In genomic region chr1:160206421-160207117, GRCh38 we compare ENCODE assay signal across 8 cellular contexts. TPM values are rescaled to one million over a fixed set of nuclear protein-coding genes. Genes with fewer than 3 reads are reported as not detected.
DNase-seq lines count a peak whose midpoint lies in the region; ATAC-seq and TF ChIP-seq lines count a peak whose summit lies in the region.

No MANE protein-coding gene starts in this region.

- peaks cover 62% of the 10 kb centered on the region for H3K36me3 ChIP-seq in DOHH2 (ENCODE audit: control insufficient read depth, low read length)
- no peaks in the 10 kb centered on the region for H3K36me3 ChIP-seq in iPS DF 6.9 (ENCODE audit: control insufficient read depth, insufficient read depth, low read length)

- POLR2A ChIA-PET in GM10248 (lab: Yijun Ruan, JAX) = no interaction called here

- peak overlapping the region; percentile 87 for H3K4me3 Mint-ChIP-seq in activated naive CD8-positive, alpha-beta T cell treated with anti-CD3 and anti-CD28 coated beads for 36 hours
- peak overlapping the region; percentile 88 to 90 for H3K4me3 Mint-ChIP-seq in stimulated activated naive B cell treated with anti-CD40 and anti-IgM and Interleukin-4, amounts not matched to agents 10 μg/mL and 1 μg/mL and 100 μg/mL, for 72 hours

- H3K27ac ChIP-seq in DOHH2 (ENCODE audit: low read depth, low read length) = peak overlapping the region; percentile 100
- no peak overlapping the region for H3K27ac ChIP-seq in iPS DF 6.9 (ENCODE audit: low read length)

- peaks cover 20% of the 10 kb centered on the region for H3K36me3 Mint-ChIP-seq in activated naive CD8-positive, alpha-beta T cell treated with anti-CD3 and anti-CD28 coated beads for 36 hours
- H3K36me3 Mint-ChIP-seq in stimulated activated naive B cell treated with anti-CD40 and anti-IgM and Interleukin-4, amounts not matched to agents 10 μg/mL and 1 μg/mL and 100 μg/mL, for 72 hours = peaks cover 32 to 44% of the 10 kb centered on the region in 2 donors

- peak overlapping the region; percentile 97 for H3K4me3 ChIP-seq in DOHH2 (ENCODE audit: low read length)
- peak overlapping the region; percentile 92 for H3K4me3 ChIP-seq in LNCaP clone FGC (ENCODE audit: low read depth, low read length)
- no peak overlapping the region for H3K4me3 ChIP-seq in iPS DF 6.9 (ENCODE audit: low read length)

- H4K20me1 ChIP-seq in DOHH2 (ENCODE audit: control insufficient read depth, insufficient read depth, low read depth, low read length) = no peaks in the 10 kb centered on the region; the same call in 1 of the 2 replicates

- no peak for TF ChIP-seq CTCF in DOHH2 (IDR thresholded peaks at IDR 0.05; ENCODE audit: low read depth, low read length, poor library complexity, severe bottlenecking)
- no peak for TF ChIP-seq CTCF in LNCaP clone FGC (IDR thresholded peaks at IDR 0.05; ENCODE audit: control insufficient read depth, extremely low read depth, insufficient read depth)
- TF ChIP-seq CTCF in GM10248 (IDR thresholded peaks at IDR 0.05; ENCODE audit: control extremely low read depth, extremely low read depth, low read depth, missing control alignments) = no peak

- H3K9me3 Mint-ChIP-seq in activated naive CD8-positive, alpha-beta T cell treated with anti-CD3 and anti-CD28 coated beads for 36 hours = no peaks in the 10 kb centered on the region
- H3K9me3 Mint-ChIP-seq in stimulated activated naive B cell treated with anti-CD40 and anti-IgM and Interleukin-4, amounts not matched to agents 10 μg/mL and 1 μg/mL and 100 μg/mL, for 72 hours = no peaks in the 10 kb centered on the region

- peaks cover 10% of the 10 kb centered on the region for H3F3A ChIP-seq in DOHH2 (ENCODE audit: control insufficient read depth, insufficient read depth)

- H3K27me3 ChIP-seq in DOHH2 (ENCODE audit: control insufficient read depth, low read length) (no peaks in the 10 kb centered on the region), iPS DF 6.9 (ENCODE audit: control insufficient read depth, insufficient read depth, low read length) (no peaks in the 10 kb centered on the region)

- H3K4me1 Mint-ChIP-seq in activated naive CD8-positive, alpha-beta T cell treated with anti-CD3 and anti-CD28 coated beads for 36 hours = peaks cover 46% of the 10 kb centered on the region
- H3K4me1 Mint-ChIP-seq in stimulated activated naive B cell treated with anti-CD40 and anti-IgM and Interleukin-4, amounts not matched to agents 10 μg/mL and 1 μg/mL and 100 μg/mL, for 72 hours = peaks cover 56 to 62% of the 10 kb centered on the region in 2 donors

- no peak for DNase-seq in LNCaP clone FGC (ENCODE audit: low read depth)
- DNase-seq in activated naive CD8-positive, alpha-beta T cell treated with anti-CD3 and anti-CD28 coated beads for 36 hours = no peak
- DNase-seq in iPS DF 6.9 (ENCODE audit: low read depth, low spot score) = peak; percentile 22
- DNase-seq in stimulated activated naive B cell treated with anti-CD40 and anti-IgM and Interleukin-4, amounts not matched to agents 10 μg/mL and 1 μg/mL and 100 μg/mL, for 72 hours = no peak
- no peak for DNase-seq in GM10248 (ENCODE audit: extremely low spot score)
- no peak for DNase-seq in HuH-7.5 (ENCODE audit: low spot score)

- CTCF ChIA-PET in GM10248 (lab: Yijun Ruan, JAX) = interaction anchor here (1.0 to 12.2 kb wide), 5 partner anchors 13 to 105 kb away, joined by 3 to 134 read pairs (median 10); partner anchors contain the start of gene CASQ1

- no CpG with 5 or more reads among the region's 9 CpGs for WGBS in iPS DF 6.9 (ENCODE audit: insufficient coverage, insufficient read length)

- H3K9me3 ChIP-seq in DOHH2 (ENCODE audit: control insufficient read depth, insufficient read depth, low read length) = no peaks in the 10 kb centered on the region
- no peaks in the 10 kb centered on the region for H3K9me3 ChIP-seq in iPS DF 6.9 (ENCODE audit: control insufficient read depth, insufficient read depth, low read length)

- no peaks in the 10 kb centered on the region for H3K27me3 Mint-ChIP-seq in activated naive CD8-positive, alpha-beta T cell treated with anti-CD3 and anti-CD28 coated beads for 36 hours
- H3K27me3 Mint-ChIP-seq in stimulated activated naive B cell treated with anti-CD40 and anti-IgM and Interleukin-4, amounts not matched to agents 10 μg/mL and 1 μg/mL and 100 μg/mL, for 72 hours = no peaks in the 10 kb centered on the region

- peak; percentile 22 to 31 for ATAC-seq in stimulated activated naive B cell treated with anti-CD40 and anti-IgM and Interleukin-4, amounts not matched to agents 10 μg/mL and 1 μg/mL and 100 μg/mL, for 72 hours (replicated peaks)
- ATAC-seq in GM21360 (IDR thresholded peaks at IDR 0.05; ENCODE audit: unreplicated experiment) = no peak

- peaks cover 60% of the 10 kb centered on the region for H3K79me2 ChIP-seq in DOHH2 (ENCODE audit: control insufficient read depth, low read length)

- H3K4me2 ChIP-seq in DOHH2 (ENCODE audit: low read length) = peak overlapping the region; percentile 93

- H3K4me1 ChIP-seq in DOHH2 (ENCODE audit: control insufficient read depth, low read length) (peaks cover 42% of the 10 kb centered on the region), iPS DF 6.9 (ENCODE audit: control insufficient read depth, insufficient read depth, low read length) (peaks cover 10% of the 10 kb centered on the region)

- H3K9me2 ChIP-seq in DOHH2 (replicated peaks; ENCODE audit: control insufficient read depth, low read length) = no peaks in the 10 kb centered on the region

- H3K27ac Mint-ChIP-seq in activated naive CD8-positive, alpha-beta T cell treated with anti-CD3 and anti-CD28 coated beads for 36 hours = peak overlapping the region; percentile 78
- peak overlapping the region; percentile 70 for H3K27ac Mint-ChIP-seq in stimulated activated naive B cell treated with anti-CD40 and anti-IgM and Interleukin-4, amounts not matched to agents 10 μg/mL and 1 μg/mL and 100 μg/mL, for 72 hours

RNA-seq across cellular contexts. Expression of gene PEA15, which starts 1.4 kb away (rescaled TPM):
- total RNA-seq in activated naive CD8-positive, alpha-beta T cell treated with anti-CD3 and anti-CD28 coated beads for 36 hours = 10 to 100 TPM; 51.7 to 57.4 TPM

RNA-seq across cellular contexts. Expression of gene CASQ1, which starts 16.2 kb away (rescaled TPM):
- not detected for total RNA-seq in activated naive CD8-positive, alpha-beta T cell treated with anti-CD3 and anti-CD28 coated beads for 36 hours

RNA-seq across cellular contexts. Expression of gene ATP1A4, which starts 55.2 kb away (rescaled TPM):
- total RNA-seq in activated naive CD8-positive, alpha-beta T cell treated with anti-CD3 and anti-CD28 coated beads for 36 hours = not detected

RNA-seq across cellular contexts. Expression of gene DCAF8, which starts 55.8 kb away (rescaled TPM):
- 10 to 100 TPM; 86.9 to 94.1 TPM for total RNA-seq in activated naive CD8-positive, alpha-beta T cell treated with anti-CD3 and anti-CD28 coated beads for 36 hours
